ENCODE assay signal across 11 cellular contexts in genomic region chr7:50869108-50869716, GRCh38.
DNase-seq lines count a peak whose midpoint lies in the region; ATAC-seq and TF ChIP-seq lines count a peak whose summit lies in the region.
"Had no signal": no experiment of that assay in that cellular context is flagged by ENCODE, and none has a peak within 500 bp of the region (broad histone marks: within the 10 kb centered on the region; RNA-seq: fewer than 3 reads in every experiment).

No MANE protein-coding gene starts in this region.

- H3K79me2 ChIP-seq in Karpas-422 (ENCODE audit: low read length): no peaks in the 10 kb centered on the region

- H3K9me2 ChIP-seq in Karpas-422 (replicated peaks; ENCODE audit: insufficient read depth, low read length): no peaks in the 10 kb centered on the region

- H3K9me3 ChIP-seq in adipocyte (ENCODE audit: control insufficient read depth, low read length) (no peaks in the 10 kb centered on the region), Karpas-422 (ENCODE audit: low read length) (no peaks in the 10 kb centered on the region)

- no peak overlapping the region for H3K27ac ChIP-seq in Karpas-422 (ENCODE audit: low read length)

- TF ChIP-seq CTCF in foreskin fibroblast (IDR thresholded peaks at IDR 0.05; ENCODE audit: low read depth, low read length): no peak
- no peak for TF ChIP-seq CTCF in GM10266 (IDR thresholded peaks at IDR 0.05; ENCODE audit: control insufficient read depth, insufficient read depth, low read depth, missing control alignments)

- no peaks in the 10 kb centered on the region for H3K36me3 ChIP-seq in adipocyte (ENCODE audit: control insufficient read depth, insufficient read depth, low read length, severe bottlenecking)
- H3K36me3 ChIP-seq in Karpas-422 (ENCODE audit: insufficient read depth, low read length): no peaks in the 10 kb centered on the region

- ATAC-seq in HG02870 (IDR thresholded peaks at IDR 0.05; ENCODE audit: unreplicated experiment) (no peak), GM18505 (IDR thresholded peaks at IDR 0.05; ENCODE audit: unreplicated experiment) (no peak)

- TF ChIP-seq POLR2A in GM18505 (IDR thresholded peaks at IDR 0.05; ENCODE audit: borderline replicate concordance, extremely low read depth, insufficient read depth, insufficient read length): no peak

- no peaks in the 10 kb centered on the region for H4K20me1 ChIP-seq in Karpas-422 (ENCODE audit: insufficient read depth, low read depth, low read length)

- DNase-seq in EL (peak; percentile 81), adipocyte (ENCODE audit: low read depth) (peak; percentile 83), foreskin fibroblast (peak; percentile 77 to 90), pons (ENCODE audit: low spot score) (peak; percentile 89), GM10266 (ENCODE audit: extremely low spot score) (no peak), Karpas-422 (no peak)
- DNase-seq: activated effector memory CD4-positive, alpha-beta T cell treated with Interleukin-2 at 50 U/mL for 16 hours; DND-41; NCI-H2227 treated with DMSO at 0.1 percent for 48 hours had no signal

- H3K4me1 ChIP-seq in adipocyte (ENCODE audit: control insufficient read depth, insufficient read depth, low read length) (peaks cover 12% of the 10 kb centered on the region), Karpas-422 (ENCODE audit: low read length) (no peaks in the 10 kb centered on the region)

- H3K9ac ChIP-seq in adipocyte (ENCODE audit: low read length) (no peak overlapping the region), Karpas-422 (ENCODE audit: low read length) (no peak overlapping the region)

- H3K27me3 ChIP-seq in adipocyte (replicated peaks; ENCODE audit: control insufficient read depth, insufficient read depth, low read length): no peaks in the 10 kb centered on the region
- no peaks in the 10 kb centered on the region for H3K27me3 ChIP-seq in Karpas-422 (ENCODE audit: low read length)

- H3K4me3 ChIP-seq in adipocyte (ENCODE audit: low read length): peak overlapping the region; percentile 48
- no peak overlapping the region for H3K4me3 ChIP-seq in foreskin fibroblast (ENCODE audit: low read depth in 1 of 2, low read length in 2 of 2)
- H3K4me3 ChIP-seq in Karpas-422 (ENCODE audit: low read length): no peak overlapping the region

- H2AFZ ChIP-seq in Karpas-422 (ENCODE audit: low read length): no peak overlapping the region

- no peak overlapping the region for H3K4me2 ChIP-seq in Karpas-422 (ENCODE audit: low read depth, low read length, poor library complexity, severe bottlenecking)

Comparison
In these comparisons a context has a peak if more than half of its experiments do, and no peak if none do; other contexts are left out.
1. DNase-seq: peak in EL (single experiment), adipocyte (single experiment), foreskin fibroblast (2 of 2) and pons (single experiment); none in GM10266 (single experiment) and Karpas-422 (single experiment).